In genomic region chr3:188915137-188915536, GRCh38 we compare ENCODE assay signal across 13 cellular contexts.
DNase-seq lines count a peak whose midpoint lies in the region; ATAC-seq and TF ChIP-seq lines count a peak whose summit lies in the region.
"Had no signal": no experiment of that assay in that cellular context is flagged by ENCODE, and none has a peak within 500 bp of the region (broad histone marks: within the 10 kb centered on the region; RNA-seq: fewer than 3 reads in every experiment).

No MANE protein-coding gene starts in this region.

- intact Hi-C loops in ascending aorta (cut with DNase I) (no loop called here), posterior vena cava (cut with DNase I) (no loop called here)

- peaks cover 0 to 3% of the 10 kb centered on the region in 2 donors for H3K36me3 ChIP-seq in ascending aorta

- H3K9me3 ChIP-seq in ascending aorta: no peaks in the 10 kb centered on the region

- H3K27ac Mint-ChIP-seq in natural killer cell treated with Interleukin-12 subunit alpha and Interleukin-12 subunit beta and Interleukin-15 and Interleukin-18, amount 100 ng/mL, for 72 hours: peak overlapping the region; percentile 96 to 99

- H3K27me3 Mint-ChIP-seq in natural killer cell treated with Interleukin-12 subunit alpha and Interleukin-12 subunit beta and Interleukin-15 and Interleukin-18, amount 100 ng/mL, for 72 hours: no peaks in the 10 kb centered on the region

- H3K27ac ChIP-seq in ascending aorta: peak overlapping the region; percentile 35 to 47

- peaks cover 7% of the 10 kb centered on the region for H3K9me3 Mint-ChIP-seq in natural killer cell treated with Interleukin-12 subunit alpha and Interleukin-12 subunit beta and Interleukin-15 and Interleukin-18, amount 100 ng/mL, for 72 hours

- no peak for TF ChIP-seq CTCF in ascending aorta (IDR thresholded peaks at IDR 0.05)

- H3K36me3 Mint-ChIP-seq in natural killer cell treated with Interleukin-12 subunit alpha and Interleukin-12 subunit beta and Interleukin-15 and Interleukin-18, amount 100 ng/mL, for 72 hours: peaks cover 6% of the 10 kb centered on the region

- peaks cover 0 to 16% of the 10 kb centered on the region in 2 donors for H3K4me1 ChIP-seq in ascending aorta

- no peak overlapping the region for H3K4me3 ChIP-seq in ascending aorta

- H3K4me1 Mint-ChIP-seq in natural killer cell treated with Interleukin-12 subunit alpha and Interleukin-12 subunit beta and Interleukin-15 and Interleukin-18, amount 100 ng/mL, for 72 hours (ENCODE audit: low read depth in 2 of 2): peaks cover 55 to 68% of the 10 kb centered on the region in 2 donors
- H3K4me1 Mint-ChIP-seq: neural crest cell had no signal

- peak overlapping the region; percentile 81 for H3K4me3 Mint-ChIP-seq in natural killer cell treated with Interleukin-12 subunit alpha and Interleukin-12 subunit beta and Interleukin-15 and Interleukin-18, amount 100 ng/mL, for 72 hours
- H3K4me3 Mint-ChIP-seq: neural crest cell had no signal

- DNase-seq in GM03348 (ENCODE audit: low spot score) (peak; percentile 33), ascending aorta (ENCODE audit: low spot score in 2 of 2) (no peak), RPMI8226 (no peak), posterior vena cava (ENCODE audit: low spot score) (no peak), H4 (ENCODE audit: low spot score) (no peak)
- peak; percentile 66 for DNase-seq in natural killer cell treated with Interleukin-12 subunit alpha and Interleukin-12 subunit beta and Interleukin-15 and Interleukin-18, amount 100 ng/mL, for 72 hours (ENCODE audit: low spot score)
- DNase-seq: Calu3, Kasumi-1, NCI-H2171, T-helper 9 cell had no signal

- H3K27me3 ChIP-seq in ascending aorta: no peaks in the 10 kb centered on the region

- ATAC-seq in HG03520 (IDR thresholded peaks at IDR 0.05; ENCODE audit: unreplicated experiment) (peak; percentile 29), HG03095 (IDR thresholded peaks at IDR 0.05; ENCODE audit: unreplicated experiment) (no peak)
- ATAC-seq in natural killer cell treated with Interleukin-12 subunit alpha and Interleukin-12 subunit beta and Interleukin-15 and Interleukin-18, amount 100 ng/mL, for 72 hours: peak; percentile 73 to 83

Comparison
In these comparisons a context has a peak if more than half of its experiments do, and no peak if none do; other contexts are left out.
1. DNase-seq: peak in GM03348 (single experiment) and natural killer cell treated with Interleukin-12 subunit alpha and Interleukin-12 subunit beta and Interleukin-15 and Interleukin-18, amount 100 ng/mL, for 72 hours (single experiment); none in ascending aorta (0 of 2), RPMI8226 (single experiment), posterior vena cava (single experiment) and H4 (single experiment).